18 cellular contexts compared by ENCODE assay signal in the genomic region with DNA sequence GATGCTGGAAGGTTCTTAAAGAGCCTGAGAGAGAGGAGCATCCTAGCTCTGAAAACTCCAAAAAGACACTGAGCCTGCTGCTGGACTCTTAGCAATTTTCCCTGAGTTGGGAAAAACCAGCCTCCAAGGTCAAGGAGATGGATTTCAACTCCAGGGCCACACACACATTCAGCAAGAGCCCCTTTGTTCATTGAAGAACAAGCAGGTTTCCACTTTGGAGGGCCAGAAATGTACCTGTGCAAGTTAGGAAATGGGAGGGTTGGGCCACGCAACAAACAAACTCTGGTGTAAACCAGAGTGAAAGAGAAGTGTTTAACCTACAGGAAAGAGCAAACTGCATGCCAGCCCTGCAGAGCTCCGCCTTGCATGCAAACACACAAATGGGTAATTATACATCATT.
DNase-seq lines count a peak whose midpoint lies in the region; ATAC-seq and TF ChIP-seq lines count a peak whose summit lies in the region.
"Had no signal": no experiment of that assay in that cellular context is flagged by ENCODE, and none has a peak within 500 bp of the region (broad histone marks: within the 10 kb centered on the region; RNA-seq: fewer than 3 reads in every experiment).

No MANE protein-coding gene starts in this region.

- no peaks in the 10 kb centered on the region for H3K4me1 Mint-ChIP-seq in activated CD4-positive, alpha-beta T cell treated with anti-CD3 and anti-CD28 coated beads, Interleukin-2, amount 10 ng/mL, durations not matched to agents 24 days and 14 days
- H3K4me1 Mint-ChIP-seq in osteocyte (ENCODE audit: unreplicated experiment): no peaks in the 10 kb centered on the region
- H3K4me1 Mint-ChIP-seq in activated T-cell treated with anti-CD3 and anti-CD28 coated beads, Interleukin-2, amount 50 U/mL, for 4 hours (ENCODE audit: low read depth): no peaks in the 10 kb centered on the region

- no peaks in the 10 kb centered on the region for H3K36me3 Mint-ChIP-seq in activated CD4-positive, alpha-beta T cell treated with anti-CD3 and anti-CD28 coated beads, Interleukin-2, amount 10 ng/mL, durations not matched to agents 24 days and 14 days (ENCODE audit: low read depth)
- H3K36me3 Mint-ChIP-seq in osteocyte (ENCODE audit: unreplicated experiment): no peaks in the 10 kb centered on the region
- H3K36me3 Mint-ChIP-seq in activated T-cell treated with anti-CD3 and anti-CD28 coated beads, Interleukin-2, amount 50 U/mL, for 4 hours (ENCODE audit: insufficient read depth): no peaks in the 10 kb centered on the region

- H3K4me3 Mint-ChIP-seq in activated CD4-positive, alpha-beta T cell treated with anti-CD3 and anti-CD28 coated beads, Interleukin-2, amount 10 ng/mL, durations not matched to agents 24 days and 14 days: no peak overlapping the region
- no peak overlapping the region for H3K4me3 Mint-ChIP-seq in osteocyte (ENCODE audit: unreplicated experiment)
- H3K4me3 Mint-ChIP-seq in activated T-cell treated with anti-CD3 and anti-CD28 coated beads, Interleukin-2, amount 50 U/mL, for 4 hours: no peak overlapping the region
- H3K4me3 Mint-ChIP-seq: CD4-positive, alpha-beta T cell; HFFc6 had no signal

- no peak for TF ChIP-seq CTCF in osteocyte (IDR thresholded peaks at IDR 0.05)

- H3K27ac Mint-ChIP-seq in activated CD4-positive, alpha-beta T cell treated with anti-CD3 and anti-CD28 coated beads, Interleukin-2, amount 10 ng/mL, durations not matched to agents 24 days and 14 days: no peak overlapping the region
- no peak overlapping the region for H3K27ac Mint-ChIP-seq in osteocyte (ENCODE audit: unreplicated experiment)
- H3K27ac Mint-ChIP-seq: CD4-positive, alpha-beta T cell; HFFc6 had no signal

- no peaks in the 10 kb centered on the region for H3K9me3 Mint-ChIP-seq in activated CD4-positive, alpha-beta T cell treated with anti-CD3 and anti-CD28 coated beads, Interleukin-2, amount 10 ng/mL, durations not matched to agents 24 days and 14 days
- no peaks in the 10 kb centered on the region for H3K9me3 Mint-ChIP-seq in osteocyte (ENCODE audit: unreplicated experiment)
- H3K9me3 Mint-ChIP-seq in activated T-cell treated with anti-CD3 and anti-CD28 coated beads, Interleukin-2, amount 50 U/mL, for 4 hours: no peaks in the 10 kb centered on the region
- H3K9me3 Mint-ChIP-seq: CD4-positive, alpha-beta T cell had no signal

- DNase-seq in DMS53 (lab: John Stamatoyannopoulos, UW) (peak; percentile 11), DMS53 treated with DMSO at 0.1 percent for 48 hours (lab: John Stamatoyannopoulos, UW; ENCODE audit: unreplicated experiment) (no peak), ecto neural progenitor cell (ENCODE audit: low spot score) (peak; percentile 23), osteocyte (ENCODE audit: extremely low spot score, unreplicated experiment) (peak; percentile 54)
- peak; percentile 37 for DNase-seq in activated CD4-positive, alpha-beta T cell treated with anti-CD3 and anti-CD28 coated beads, Interleukin-2, amount 10 ng/mL, durations not matched to agents 24 days and 14 days
- DNase-seq in activated CD4-positive, alpha-beta T cell treated with anti-CD3 and anti-CD28 coated beads, Interleukin-2, amount 50 U/mL, for 48 hours: no peak
- no peak for DNase-seq in activated T-cell treated with anti-CD3 and anti-CD28 coated beads, Interleukin-2, amount 50 U/mL, for 4 hours
- DNase-seq: AML-193; Caco-2; CD4-positive, alpha-beta T cell; DMS79 treated with DMSO at 0.1 percent for 48 hours; GF-D8; GOT3; H7; HFFc6 had no signal

- no peak for ATAC-seq in GM18870 (IDR thresholded peaks at IDR 0.05; ENCODE audit: unreplicated experiment)
- ATAC-seq in activated T-cell treated with anti-CD3 and anti-CD28 coated beads, Interleukin-2, amount 50 U/mL, for 4 hours: no peak
- ATAC-seq: A549, HCT116 had no signal

- no peaks in the 10 kb centered on the region for H3K27me3 Mint-ChIP-seq in activated CD4-positive, alpha-beta T cell treated with anti-CD3 and anti-CD28 coated beads, Interleukin-2, amount 10 ng/mL, durations not matched to agents 24 days and 14 days
- H3K27me3 Mint-ChIP-seq in osteocyte (ENCODE audit: unreplicated experiment): no peaks in the 10 kb centered on the region
- peaks cover 9% of the 10 kb centered on the region for H3K27me3 Mint-ChIP-seq in activated T-cell treated with anti-CD3 and anti-CD28 coated beads, Interleukin-2, amount 50 U/mL, for 4 hours (ENCODE audit: low read depth)

- intact Hi-C loops in activated CD4-positive, alpha-beta T cell treated with anti-CD3 and anti-CD28 coated beads, Interleukin-2, amount 10 ng/mL, durations not matched to agents 24 days and 14 days (cut with micrococcal nuclease): no loop called here

Comparison
In these comparisons a context has a peak if more than half of its experiments do, and no peak if none do; other contexts are left out.
1. DNase-seq: peak in DMS53 (single experiment), activated CD4-positive, alpha-beta T cell treated with anti-CD3 and anti-CD28 coated beads, Interleukin-2, amount 10 ng/mL, durations not matched to agents 24 days and 14 days (single experiment), ecto neural progenitor cell (single experiment) and osteocyte (single experiment); none in DMS53 treated with DMSO at 0.1 percent for 48 hours (single experiment), activated CD4-positive, alpha-beta T cell treated with anti-CD3 and anti-CD28 coated beads, Interleukin-2, amount 50 U/mL, for 48 hours (0 of 2) and activated T-cell treated with anti-CD3 and anti-CD28 coated beads, Interleukin-2, amount 50 U/mL, for 4 hours (single experiment).